Comparison of ENCODE assay signal across 12 cellular contexts in the genomic region with DNA sequence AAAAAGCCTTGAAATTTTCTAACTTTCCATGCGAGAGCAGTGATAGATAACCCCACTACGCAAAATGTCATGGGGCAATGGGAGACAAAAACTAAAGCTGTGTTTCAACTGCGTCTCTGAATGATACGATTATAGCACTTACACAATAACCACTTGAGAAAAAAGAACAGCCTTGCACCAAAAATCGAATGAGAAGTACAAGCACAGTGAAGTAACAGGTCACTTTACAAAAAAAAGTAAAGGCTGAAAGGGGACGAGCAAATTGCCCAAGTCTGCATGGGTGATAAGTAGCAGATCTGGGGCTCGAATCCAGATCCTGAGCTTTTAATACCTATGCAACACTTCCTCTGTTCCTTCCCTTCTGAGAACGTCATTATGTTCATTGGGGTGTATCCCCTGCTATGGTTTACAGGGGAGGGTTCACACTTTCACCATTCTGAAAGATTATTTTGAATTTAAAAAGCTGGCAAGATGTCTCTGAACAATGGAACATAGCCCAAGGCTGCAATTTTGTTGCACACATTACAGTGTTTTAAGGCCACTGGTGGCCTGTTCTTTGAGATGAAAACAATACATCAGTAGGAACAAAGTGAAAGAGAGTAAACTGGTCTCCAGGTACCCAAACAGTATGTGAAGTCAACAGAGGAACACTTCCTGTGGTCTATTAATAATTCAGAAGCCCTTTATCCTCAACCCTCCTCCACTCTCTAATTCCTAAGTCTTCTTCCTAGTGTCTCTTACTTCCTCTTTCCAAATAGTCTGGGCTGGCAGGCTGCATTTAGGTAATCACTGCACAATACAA. TPM values are rescaled to one million over a fixed set of nuclear protein-coding genes. Genes with fewer than 3 reads are reported as not detected.
DNase-seq lines count a peak whose midpoint lies in the region; FAIRE-seq and TF ChIP-seq lines count a peak whose summit lies in the region.
"Had no signal": no experiment of that assay in that cellular context is flagged by ENCODE, and none has a peak within 500 bp of the region (broad histone marks: within the 10 kb centered on the region; RNA-seq: fewer than 3 reads in every experiment).

No MANE protein-coding gene starts in this region.

- TF ChIP-seq EP300 in suprapubic skin (IDR thresholded peaks at IDR 0.05), result no peak

- peak; percentile 37 to 44 for DNase-seq in AML-193 (lab: John Stamatoyannopoulos, UW)
- no peak for DNase-seq in GM18507 (ENCODE audit: extremely low spot score, insufficient read length, low read depth)
- DNase-seq in NOMO-1 (lab: John Stamatoyannopoulos, UW; ENCODE audit: unreplicated experiment in 2 of 2), result peak; percentile 50 to 56
- DNase-seq in keratinocyte (ENCODE audit: low read depth, low spot score), result no peak
- DNase-seq in GDM1 (lab: John Stamatoyannopoulos, UW), result no peak
- no peak for DNase-seq in suprapubic skin (ENCODE audit: low spot score in 2 of 2)
- DNase-seq in T1000 (lab: John Stamatoyannopoulos, UW), result no peak
- DNase-seq in AG08396 (ENCODE audit: low spot score), result no peak
- DNase-seq: activated T-cell treated with anti-CD3 and anti-CD28 coated beads, Interleukin-2, amount 50 U/mL, for 4 hours; amygdala; NCI-H526 treated with DMSO at 0.1 percent for 48 hours; SW 1271 had no signal

- H3K4me3 ChIP-seq in keratinocyte (ENCODE audit: control insufficient read depth in 2 of 3, extremely low read depth in 1 of 3, insufficient read depth in 2 of 3, low read depth in 1 of 3, low read length in 3 of 3), result no peak overlapping the region
- H3K4me3 ChIP-seq in suprapubic skin, result no peak overlapping the region

- no peaks in the 10 kb centered on the region for H4K20me1 ChIP-seq in keratinocyte (ENCODE audit: control insufficient read depth, extremely low read depth, insufficient read depth, low read length)

- peak overlapping the region; percentile 27 for H2AFZ ChIP-seq in keratinocyte (ENCODE audit: control insufficient read depth, low read length)

- H3K4me1 ChIP-seq in keratinocyte (ENCODE audit: control insufficient read depth, extremely low read depth, insufficient read depth, low read length) (peaks cover 6% of the 10 kb centered on the region), suprapubic skin (no peaks in the 10 kb centered on the region)

- FAIRE-seq in GM18507 (lab: Jason Lieb, UNC), result peak; percentile 62
- FAIRE-seq in keratinocyte (lab: Jason Lieb, UNC), result no peak

- WGBS in suprapubic skin, result 74% methylated on average over 8 of the region's 8 CpGs

- no peak for TF ChIP-seq CTCF in keratinocyte (optimal IDR thresholded peaks at IDR 0.05 in 1 of 3, IDR thresholded peaks at IDR 0.05 in 1 of 3, conservative IDR thresholded peaks at IDR 0.05 in 1 of 3; ENCODE audit: extremely low read depth in 1 of 3, insufficient read depth in 2 of 3, low read length in 3 of 3)
- TF ChIP-seq CTCF in suprapubic skin (IDR thresholded peaks at IDR 0.05), result no peak

- H3K9ac ChIP-seq in keratinocyte (ENCODE audit: control insufficient read depth, extremely low read depth, insufficient read depth, low read length), result no peak overlapping the region

- dilution Hi-C loops in keratinocyte (cut with MboI; ENCODE audit: extremely low pct_ligation_motif_present, low sequenced_read_pairs), result no loop called here

- H3K9me1 ChIP-seq in keratinocyte (ENCODE audit: control insufficient read depth, extremely low read depth, insufficient read depth, low read length), result no peaks in the 10 kb centered on the region

- TF ChIP-seq POLR2A in suprapubic skin (IDR thresholded peaks at IDR 0.05), result no peak

- H3K27me3 ChIP-seq in keratinocyte (ENCODE audit: control insufficient read depth, extremely low read depth, insufficient read depth, low read length), result no peaks in the 10 kb centered on the region
- H3K27me3 ChIP-seq in suprapubic skin, result no peaks in the 10 kb centered on the region

- H3K36me3 ChIP-seq in keratinocyte (ENCODE audit: control insufficient read depth in 2 of 2, extremely low read depth in 1 of 2, insufficient read depth in 2 of 2, low read length in 2 of 2) (no peaks in the 10 kb centered on the region), suprapubic skin (no peaks in the 10 kb centered on the region)

- H3K9me3 ChIP-seq in keratinocyte (ENCODE audit: control insufficient read depth, low read depth, low read length) (no peaks in the 10 kb centered on the region), suprapubic skin (no peaks in the 10 kb centered on the region)

- no peak overlapping the region for H3K4me2 ChIP-seq in keratinocyte (ENCODE audit: control insufficient read depth, extremely low read depth, insufficient read depth, low read depth, low read length)

- H3K27ac ChIP-seq in keratinocyte (ENCODE audit: control insufficient read depth, insufficient read depth, low read length) (no peak overlapping the region), suprapubic skin (no peak overlapping the region)

- no peaks in the 10 kb centered on the region for H3K79me2 ChIP-seq in keratinocyte (ENCODE audit: control insufficient read depth, insufficient read depth, low read length)

RNA-seq across cellular contexts. Expression of a gene that starts 3.1 kb away (rescaled TPM):
- 0.06 to 0.26 TPM (median 0.08 TPM) in 3 replicates for polyA plus RNA-seq in keratinocyte
- 0.39 TPM for polyA plus RNA-seq in keratinocyte (2011; ENCODE audit: low read depth)
- polyA plus RNA-seq in keratinocyte (2011; cell fraction: cytosol; rRNA removed), result 0.12 and 0.39 TPM in 2 replicates
- 0.17 and 0.23 TPM in 2 replicates for polyA plus RNA-seq in keratinocyte (2011; cell fraction: nucleus; rRNA removed)
- 0.10 and 0.27 TPM in 2 replicates for polyA plus RNA-seq in keratinocyte (2012; ENCODE audit: low replicate concordance)
- polyA minus RNA-seq in keratinocyte, result not detected in 3 replicates
- not detected for polyA minus RNA-seq in keratinocyte (2011; cell fraction: cytosol; rRNA and poly(A)+ RNA removed)
- polyA minus RNA-seq in keratinocyte (2011; cell fraction: nucleus; rRNA and poly(A)+ RNA removed), result not detected in 2 replicates
- 1 to 10 TPM in 1 of 4 donors, under 1 TPM in 1, not detected in 2; 0.38 to 1.1 TPM for total RNA-seq in suprapubic skin

RNA-seq across cellular contexts. Expression of a gene that starts 49.1 kb away (rescaled TPM):
- 4.8 to 10.6 TPM (median 6.1 TPM) in 3 replicates for polyA plus RNA-seq in keratinocyte
- 87.6 TPM for polyA plus RNA-seq in keratinocyte (2011; ENCODE audit: low read depth)
- 6.3 and 8.7 TPM in 2 replicates for polyA plus RNA-seq in keratinocyte (2011; cell fraction: cytosol; rRNA removed)
- polyA plus RNA-seq in keratinocyte (2011; cell fraction: nucleus; rRNA removed), result 20.5 and 25.2 TPM in 2 replicates
- 22.6 and 31.7 TPM in 2 replicates for polyA plus RNA-seq in keratinocyte (2012; ENCODE audit: low replicate concordance)
- 5.9 to 20.1 TPM (median 11.7 TPM) in 3 replicates for polyA minus RNA-seq in keratinocyte
- 7.5 TPM for polyA minus RNA-seq in keratinocyte (2011; cell fraction: cytosol; rRNA and poly(A)+ RNA removed)
- 13.0 and 26.4 TPM in 2 replicates for polyA minus RNA-seq in keratinocyte (2011; cell fraction: nucleus; rRNA and poly(A)+ RNA removed)
- 10 to 100 TPM; 18.8 to 40.6 (median 34.7) TPM for total RNA-seq in suprapubic skin

Comparison
In these comparisons a context has a peak if more than half of its experiments do, and no peak if none do; other contexts are left out.
1. DNase-seq: peak in AML-193 (2 of 2) and NOMO-1 (2 of 2); none in GM18507 (single experiment), keratinocyte (single experiment), GDM1 (single experiment), suprapubic skin (0 of 2), T1000 (single experiment) and AG08396 (single experiment).